ENCODE assay signal across 8 cellular contexts in the genomic region with DNA sequence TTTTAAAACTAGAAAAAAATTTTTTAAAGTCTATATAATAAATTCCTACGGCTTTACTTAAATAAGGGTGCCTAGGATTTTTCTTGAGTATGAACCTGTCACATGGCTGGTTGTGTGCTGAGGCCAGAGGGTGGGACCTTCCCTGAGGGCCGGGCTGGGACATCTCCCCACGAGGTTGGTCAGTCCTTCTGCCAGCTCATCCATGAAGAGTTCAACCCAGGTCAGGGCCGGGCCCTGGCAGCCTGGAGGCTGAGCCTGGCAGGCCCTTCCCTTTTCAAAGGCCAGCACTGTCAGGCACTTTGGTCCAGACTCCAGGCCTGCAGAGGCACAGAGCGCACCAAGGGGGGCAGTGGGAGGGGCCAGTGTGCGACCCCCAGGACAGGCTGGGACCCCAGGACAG. TPM values are rescaled to one million over a fixed set of nuclear protein-coding genes. Genes with fewer than 3 reads are reported as not detected.
DNase-seq lines count a peak whose midpoint lies in the region; ATAC-seq and TF ChIP-seq lines count a peak whose summit lies in the region.

No MANE protein-coding gene starts in this region.

- H3K4me2 ChIP-seq in parathyroid adenoma (ENCODE audit: low read length), result no peak overlapping the region

- H3K4me1 ChIP-seq in gastroesophageal sphincter, result peaks cover 0 to 20% (median 9%) of the 10 kb centered on the region in 3 donors
- H3K4me1 ChIP-seq in parathyroid adenoma, result peaks cover 54% of the 10 kb centered on the region

- no peaks in the 10 kb centered on the region for H3K36me3 ChIP-seq in gastroesophageal sphincter
- no peaks in the 10 kb centered on the region for H3K36me3 ChIP-seq in parathyroid adenoma (ENCODE audit: control insufficient read depth, insufficient read depth, low read length)

- H3K4me3 ChIP-seq in gastroesophageal sphincter, result no peak overlapping the region
- H3K4me3 ChIP-seq in parathyroid adenoma (ENCODE audit: low read depth, low read length), result no peak overlapping the region

- no peak overlapping the region for H3K9ac ChIP-seq in parathyroid adenoma

- H2AFZ ChIP-seq in parathyroid adenoma, result no peak overlapping the region

- H3K79me2 ChIP-seq in parathyroid adenoma, result no peaks in the 10 kb centered on the region

- H3K27ac ChIP-seq in gastroesophageal sphincter (peak overlapping the region in 1 of 4 donors; percentile 15), parathyroid adenoma (peak overlapping the region; percentile 85)

- DNase-seq in GM03348 (ENCODE audit: low spot score), result peak; percentile 85
- DNase-seq in RKO (ENCODE audit: low spot score), result peak; percentile 65
- DNase-seq in UCSD-AML1 (lab: John Stamatoyannopoulos, UW; ENCODE audit: unreplicated experiment), result no peak

- ATAC-seq in gastroesophageal sphincter, result peak; percentile 96
- no peak for ATAC-seq in HG03520 (IDR thresholded peaks at IDR 0.05; ENCODE audit: unreplicated experiment)
- no peak for ATAC-seq in GM18505 (IDR thresholded peaks at IDR 0.05; ENCODE audit: unreplicated experiment)
- no peak for ATAC-seq in GM21390 (IDR thresholded peaks at IDR 0.05; ENCODE audit: unreplicated experiment)

- TF ChIP-seq POLR2A in gastroesophageal sphincter (IDR thresholded peaks at IDR 0.05), result no peak
- no peak for TF ChIP-seq POLR2A in GM18505 (IDR thresholded peaks at IDR 0.05; ENCODE audit: borderline replicate concordance, extremely low read depth, insufficient read depth, insufficient read length)

- WGBS in gastroesophageal sphincter (ENCODE audit: low coverage in 1 of 2), 2 donors, result 21 to 56% methylated on average over 1 to 3 of the region's 6 CpGs

- no peaks in the 10 kb centered on the region for H3K9me3 ChIP-seq in gastroesophageal sphincter
- H3K9me3 ChIP-seq in parathyroid adenoma (ENCODE audit: control insufficient read depth, low read length), result no peaks in the 10 kb centered on the region

- no peak for TF ChIP-seq EP300 in gastroesophageal sphincter (IDR thresholded peaks at IDR 0.05)

- peaks cover 5% of the 10 kb centered on the region for H3K27me3 ChIP-seq in gastroesophageal sphincter
- H3K27me3 ChIP-seq in parathyroid adenoma (ENCODE audit: control insufficient read depth, insufficient read depth, low read length), result no peaks in the 10 kb centered on the region

- TF ChIP-seq CTCF in gastroesophageal sphincter (IDR thresholded peaks at IDR 0.05) (no peak), parathyroid adenoma (IDR thresholded peaks at IDR 0.05) (no peak)

RNA-seq across cellular contexts. Expression of gene TNFAIP2, which starts 31.8 kb away (rescaled TPM):
- 10 to 100 TPM; 51.6 to 61.9 (median 59.1) TPM for total RNA-seq in gastroesophageal sphincter
